Comparison of ENCODE assay signal across 34 cellular contexts in genomic region chr11:16032974-16033373, GRCh38.
"Had no signal": no experiment of that assay in that cellular context is flagged by ENCODE, and none has a peak within 500 bp of the region (broad histone marks: within the 10 kb centered on the region; RNA-seq: fewer than 3 reads in every experiment).

No MANE protein-coding gene starts in this region.

- DNase-seq: Karpas-422, Kasumi-1, MG63, MM.1S, MV-4-11, NCI-H1048, NCI-H1092, NCI-H1092 treated with DMSO at 0.1 percent for 48 hours, NCI-H1105, NCI-H1105 treated with DMSO at 0.1 percent for 48 hours, NCI-H1417, NCI-H1417 treated with DMSO at 0.1 percent for 48 hours, NCI-H1436, NCI-H1436 treated with DMSO at 0.1 percent for 48 hours, NCI-H146, NCI-H1694, NCI-H1694 treated with DMSO at 0.1 percent for 48 hours, NCI-H187, NCI-H187 treated with DMSO at 0.1 percent for 48 hours, NCI-H1930, NCI-H2029, NCI-H2029 treated with DMSO at 0.1 percent for 48 hours, NCI-H2081, NCI-H2081 treated with DMSO at 0.1 percent for 48 hours, NCI-H2107, NCI-H2171, NCI-H2171 treated with DMSO at 0.1 percent for 48 hours, NCI-H2227 treated with DMSO at 0.1 percent for 48 hours, NCI-H226, NCI-H345, NCI-H446, NCI-H446 treated with DMSO at 0.1 percent for 48 hours, NCI-H510A, NCI-H510A treated with DMSO at 0.1 percent for 48 hours had no signal

- H3K27me3 ChIP-seq: MG63 had no signal

- H3K36me3 ChIP-seq: MG63 had no signal

- H3K4me3 ChIP-seq: MG63 had no signal

- H3K9me3 ChIP-seq: MG63 had no signal
